8 cellular contexts compared by ENCODE assay signal in the genomic region with DNA sequence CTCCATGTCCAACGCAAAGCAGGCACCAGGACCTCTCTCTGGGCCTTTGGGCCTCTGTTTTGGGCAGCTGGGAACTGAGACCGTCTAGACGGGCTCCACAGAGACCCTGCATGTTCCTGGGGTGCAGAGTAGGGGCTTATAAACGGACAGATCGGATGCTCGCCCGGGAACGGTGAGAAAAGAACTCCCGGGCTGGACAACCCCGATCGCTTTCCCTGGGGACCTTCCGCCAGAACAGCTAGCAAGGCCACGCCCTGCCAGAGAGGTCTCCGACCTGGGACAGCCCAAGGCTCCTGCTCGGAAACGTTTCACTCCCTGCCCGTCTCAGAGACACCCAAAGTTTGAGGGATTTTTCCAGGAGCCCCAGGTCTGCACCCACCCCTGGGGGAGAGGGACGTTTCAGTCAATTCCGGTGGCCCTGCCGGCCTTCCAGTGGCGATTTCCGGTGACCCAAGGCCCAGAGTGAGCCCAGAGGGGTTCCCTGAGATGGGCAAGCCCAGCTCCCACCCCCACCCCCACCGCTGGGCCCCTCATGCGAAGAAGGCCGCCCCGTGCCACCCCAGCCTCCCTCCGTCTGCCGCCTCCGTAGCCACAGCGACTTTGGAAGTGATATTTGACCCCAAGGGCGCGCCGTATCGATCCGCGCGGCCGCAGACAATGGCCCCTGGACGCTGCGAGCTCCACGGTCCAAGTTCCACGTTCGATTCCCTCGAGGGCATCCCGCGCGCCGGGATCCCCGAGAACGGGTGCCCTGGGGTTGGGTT. TPM values are rescaled to one million over a fixed set of nuclear protein-coding genes. Genes with fewer than 3 reads are reported as not detected.
DNase-seq lines count a peak whose midpoint lies in the region; ATAC-seq, FAIRE-seq and TF ChIP-seq lines count a peak whose summit lies in the region.

No MANE protein-coding gene starts in this region.

- H3K4me1 ChIP-seq in DOHH2 (ENCODE audit: control insufficient read depth, low read length) (peaks cover 39% of the 10 kb centered on the region), PC-3 (ENCODE audit: insufficient read depth, low read length) (peaks cover 24% of the 10 kb centered on the region), duodenal mucosa (ENCODE audit: control insufficient read depth in 1 of 2, insufficient read depth in 2 of 2, low read length in 2 of 2) (peaks cover 49 to 64% of the 10 kb centered on the region in 2 donors)

- H3K4me1 Mint-ChIP-seq in mesothelial cell of epicardium, result peaks cover 50% of the 10 kb centered on the region

- H3K9me2 ChIP-seq in DOHH2 (replicated peaks; ENCODE audit: control insufficient read depth, low read length) (no peaks in the 10 kb centered on the region), PC-3 (replicated peaks; ENCODE audit: low read length) (no peaks in the 10 kb centered on the region)

- H3K79me2 ChIP-seq in DOHH2 (ENCODE audit: control insufficient read depth, low read length) (peaks cover 52% of the 10 kb centered on the region), PC-3 (ENCODE audit: low read length) (peaks cover 55% of the 10 kb centered on the region)

- no peaks in the 10 kb centered on the region for H3K9me3 ChIP-seq in DOHH2 (ENCODE audit: control insufficient read depth, insufficient read depth, low read length)
- H3K9me3 ChIP-seq in PC-3 (ENCODE audit: low read length), result no peaks in the 10 kb centered on the region
- no peaks in the 10 kb centered on the region for H3K9me3 ChIP-seq in duodenal mucosa (ENCODE audit: control insufficient read depth in 1 of 2, low read length in 2 of 2)

- H3K27me3 ChIP-seq in DOHH2 (ENCODE audit: control insufficient read depth, low read length) (no peaks in the 10 kb centered on the region), PC-3 (ENCODE audit: low read length) (no peaks in the 10 kb centered on the region), duodenal mucosa (ENCODE audit: control insufficient read depth in 1 of 2, insufficient read depth in 2 of 2, low read length in 2 of 2) (no peaks in the 10 kb centered on the region)

- peak overlapping the region; percentile 67 for H2AFZ ChIP-seq in PC-3 (ENCODE audit: low read length)

- TF ChIP-seq CTCF in DOHH2 (IDR thresholded peaks at IDR 0.05; ENCODE audit: low read depth, low read length, poor library complexity, severe bottlenecking) (no peak), PC-3 (conservative IDR thresholded peaks at IDR 0.05; ENCODE audit: low read depth, low read length) (no peak), mesothelial cell of epicardium (IDR thresholded peaks at IDR 0.05; ENCODE audit: unreplicated experiment) (no peak)

- H3K4me3 ChIP-seq in DOHH2 (ENCODE audit: low read length), result peak overlapping the region; percentile 88
- H3K4me3 ChIP-seq in PC-3 (ENCODE audit: low read length), result peak overlapping the region; percentile 84
- peak overlapping the region; percentile 89 for H3K4me3 ChIP-seq in duodenal mucosa (ENCODE audit: low read depth in 1 of 2, low read length in 2 of 2)

- H3K4me2 ChIP-seq in DOHH2 (ENCODE audit: low read length), result peak overlapping the region; percentile 89
- H3K4me2 ChIP-seq in PC-3 (ENCODE audit: low read length), result peak overlapping the region; percentile 95

- ATAC-seq in PC-3, result peak; percentile 52
- no peak for ATAC-seq in HG03135 (IDR thresholded peaks at IDR 0.05; ENCODE audit: unreplicated experiment)

- H3K36me3 ChIP-seq in DOHH2 (ENCODE audit: control insufficient read depth, low read length), result peaks cover 21% of the 10 kb centered on the region
- H3K36me3 ChIP-seq in PC-3 (ENCODE audit: low read depth, low read length), result no peaks in the 10 kb centered on the region
- peaks cover 0 to 5% of the 10 kb centered on the region in 2 donors for H3K36me3 ChIP-seq in duodenal mucosa (ENCODE audit: control insufficient read depth in 1 of 2, insufficient read depth in 2 of 2, low read length in 2 of 2)

- H3K9me3 Mint-ChIP-seq in mesothelial cell of epicardium, result no peaks in the 10 kb centered on the region

- CTCF ChIA-PET in PC-3 (lab: Charles Lee), result interaction anchor here (0.7 to 0.8 kb wide), 2 partner anchors 8 to 19 kb away, joined by 4 to 5 read pairs; no protein-coding TSS in a partner anchor

- intact Hi-C loops in PC-3 (cut with micrococcal nuclease), result no loop called here

- POLR2A ChIA-PET in PC-3 (lab: Charles Lee; ENCODE audit: unreplicated experiment), result no interaction called here

- DNase-seq in PC-3 (peak; percentile 42), mesothelial cell of epicardium (ENCODE audit: low spot score in 2 of 2, unreplicated experiment in 2 of 2) (no peak), SKM-1 treated with dmso at 0.1 percent for 144 hours (lab: John Stamatoyannopoulos, UW; ENCODE audit: unreplicated experiment) (no peak), urothelium cell line (ENCODE audit: low spot score) (no peak), pons (ENCODE audit: low spot score) (no peak)

- H3K4me3 Mint-ChIP-seq in mesothelial cell of epicardium, result peak overlapping the region; percentile 89

- H4K20me1 ChIP-seq in DOHH2 (ENCODE audit: control insufficient read depth, insufficient read depth, low read depth, low read length), result peaks cover 14% of the 10 kb centered on the region
- peaks cover 13% of the 10 kb centered on the region for H4K20me1 ChIP-seq in PC-3 (ENCODE audit: low read length)

- BruUV-seq in PC-3 (replicated peaks; lab: Mats Ljungman, UMichigan), result TSS peak; percentile 35

- H3F3A ChIP-seq in DOHH2 (ENCODE audit: control insufficient read depth, insufficient read depth) (peaks cover 10% of the 10 kb centered on the region), PC-3 (ENCODE audit: low read length, unreplicated experiment) (no peaks in the 10 kb centered on the region)

- FAIRE-seq in urothelium cell line (lab: Jason Lieb, UNC), result no peak

- H3K27ac ChIP-seq in DOHH2 (ENCODE audit: low read depth, low read length), result peak overlapping the region; percentile 53
- H3K27ac ChIP-seq in PC-3 (ENCODE audit: low read length), result no peak overlapping the region; the same call in 1 of the 2 replicates
- peak overlapping the region; percentile 70 for H3K27ac ChIP-seq in duodenal mucosa (ENCODE audit: low read depth, low read length)

- no peaks in the 10 kb centered on the region for H3K36me3 Mint-ChIP-seq in mesothelial cell of epicardium

- H3K27ac Mint-ChIP-seq in mesothelial cell of epicardium, result peak overlapping the region; percentile 89

- H3K9ac ChIP-seq in PC-3 (ENCODE audit: low read length) (peak overlapping the region; percentile 70), duodenal mucosa (ENCODE audit: low read depth in 1 of 2, low read length in 2 of 2) (peak overlapping the region; percentile 74 to 89)

- H3K27me3 Mint-ChIP-seq in mesothelial cell of epicardium (ENCODE audit: low read depth), result no peaks in the 10 kb centered on the region

RNA-seq across cellular contexts. Expression of a gene that starts 1.7 kb away (rescaled TPM):
- 134 and 159 TPM in 2 replicates for total RNA-seq in PC-3 (2014; rRNA removed)
- 59.1 to 61.8 TPM (median 61.2 TPM) in 3 replicates for total RNA-seq in mesothelial cell of epicardium

RNA-seq across cellular contexts. Expression of a gene that starts 18.0 kb away (rescaled TPM):
- total RNA-seq in PC-3 (2014; rRNA removed) (5.6 and 9.4 TPM in 2 replicates), mesothelial cell of epicardium (14.3 to 19.2 TPM (median 16.2 TPM) in 3 replicates)

RNA-seq across cellular contexts. Expression of a gene that starts 20.5 kb away (rescaled TPM):
- total RNA-seq in PC-3 (2014; rRNA removed) (not detected in 2 replicates), mesothelial cell of epicardium (0.45 TPM in 1 of 3 replicates, not detected in the others)

RNA-seq across cellular contexts. Expression of a gene that starts 23.2 kb away (rescaled TPM):
- total RNA-seq in PC-3 (2014; rRNA removed), result 196 and 214 TPM in 2 replicates
- total RNA-seq in mesothelial cell of epicardium, result 91.6 to 98.6 TPM (median 92.2 TPM) in 3 replicates

RNA-seq across cellular contexts. Expression of a gene that starts 28.9 kb away (rescaled TPM):
- total RNA-seq in PC-3 (2014; rRNA removed), result 32.5 and 41.5 TPM in 2 replicates
- 24.4 to 26.0 TPM (median 25.8 TPM) in 3 replicates for total RNA-seq in mesothelial cell of epicardium
